In the genomic region with DNA sequence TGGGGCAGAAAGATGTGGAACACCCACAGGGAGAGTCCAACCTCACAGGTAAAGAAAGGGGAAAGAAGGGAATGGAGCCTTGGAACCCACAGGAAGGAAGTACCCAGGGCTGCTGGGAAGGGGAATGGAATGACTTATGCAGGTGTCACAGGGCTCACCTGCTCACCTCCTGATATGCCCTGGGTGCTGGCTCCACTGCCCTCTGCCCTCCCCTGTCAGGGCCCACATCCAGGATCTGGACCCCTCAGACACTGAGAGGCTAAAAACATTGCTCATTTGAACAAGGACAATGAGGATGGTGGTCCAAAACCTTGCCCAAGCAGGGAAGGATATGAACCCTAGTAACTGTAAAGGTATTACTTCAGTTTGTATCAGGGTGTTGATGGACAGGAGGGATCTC, we compare ENCODE assay signal across 25 cellular contexts. TPM values are rescaled to one million over a fixed set of nuclear protein-coding genes. Genes with fewer than 3 reads are reported as not detected.
A peak's percentile ranks its signal among the peaks of the same experiment; 100 is the strongest.
DNase-seq lines count a peak whose midpoint lies in the region; ATAC-seq, FAIRE-seq and TF ChIP-seq lines count a peak whose summit lies in the region.
"Had no signal": no experiment of that assay in that cellular context is flagged by ENCODE, and none has a peak within 500 bp of the region (broad histone marks: within the 10 kb centered on the region; RNA-seq: fewer than 3 reads in every experiment).

No MANE protein-coding gene starts in this region.

- H4K8ac ChIP-seq in H1 (ENCODE audit: extremely low read depth, insufficient read depth, low read length), result no peak overlapping the region

- H2BK120ac ChIP-seq in H1 (replicated peaks; ENCODE audit: low read depth, low read length), result no peak overlapping the region

- TF ChIP-seq POLR2A in H1 (IDR thresholded peaks at IDR 0.05; ENCODE audit: control extremely low read depth in 1 of 2, low read depth in 2 of 2, low read length in 2 of 2) (no peak), esophagus squamous epithelium (IDR thresholded peaks at IDR 0.05) (no peak)

- H2BK15ac ChIP-seq in H1 (ENCODE audit: low read length), result 0 out of 2 replicates have a peak overlapping the region, but pooled peaks have one; percentile 83

- POLR2A ChIA-PET in H1 (lab: Charles Lee; ENCODE audit: partially characterized antibody), result interaction anchor here (1.2 kb wide), 1 partner anchor 229 kb away, joined by 5 read pairs; no protein-coding TSS in a partner anchor

- TF ChIP-seq RAD21 in H1 (IDR thresholded peaks at IDR 0.05 in 1 of 2, conservative IDR thresholded peaks at IDR 0.05 in 1 of 2; ENCODE audit: low read depth in 2 of 2, low read length in 2 of 2), result no peak

- H3K27me3 ChIP-seq in H1 (replicated peaks in 1 of 4; ENCODE audit: control insufficient read depth in 3 of 4, extremely low read depth in 1 of 4, insufficient read depth in 3 of 4, low read length in 3 of 4) (no peaks in the 10 kb centered on the region), esophagus squamous epithelium (no peaks in the 10 kb centered on the region)
- H3K27me3 ChIP-seq: adrenal gland, brain microvascular endothelial cell, colonic mucosa, heart right ventricle, thyroid gland had no signal

- no peak overlapping the region for H3K56ac ChIP-seq in H1 (replicated peaks; ENCODE audit: insufficient read length, low read depth, low read length)

- in situ Hi-C loops in G401 (cut with HindIII; ENCODE audit: low sequenced_read_pairs), result loop anchor here (25.0 kb wide), 1 partner anchor 225 kb away; the partner anchor contains the start of genes HSD17B6 and PRIM1

- H3K18ac ChIP-seq in H1 (ENCODE audit: extremely low read depth, low read length), result no peak overlapping the region

- FAIRE-seq in H1 (lab: Jason Lieb, UNC), result no peak
- FAIRE-seq: small intestine had no signal

- H2AK5ac ChIP-seq in H1 (ENCODE audit: low read depth, low read length), result no peak overlapping the region

- H3K27ac ChIP-seq in H1 (ENCODE audit: low read depth, low read length) (no peak overlapping the region), esophagus squamous epithelium (peak overlapping the region in 2 of 4 donors; percentile 31 to 76)
- H3K27ac ChIP-seq: adrenal gland, brain microvascular endothelial cell, colonic mucosa had no signal

- no peaks in the 10 kb centered on the region for H3K9me3 Mint-ChIP-seq in activated T-cell treated with anti-CD3 and anti-CD28 coated beads, Interleukin-2, amount 50 U/mL, for 4 hours
- no peaks in the 10 kb centered on the region for H3K9me3 Mint-ChIP-seq in natural killer cell
- H3K9me3 Mint-ChIP-seq: activated CD4-positive, alpha-beta memory T cell treated with anti-CD3 and anti-CD28 coated beads for 36 hours; WTC11 had no signal

- CTCF ChIA-PET in H1 (lab: Charles Lee; ENCODE audit: partially characterized antibody), result interaction anchor here (0.6 to 4.5 kb wide), 40 partner anchors 8 to 235 kb away, joined by 3 to 56 read pairs (median 5); partner anchors contain the start of genes HSD17B6, MYO1A, PRIM1 and SDR9C7

- H3K4me1 ChIP-seq in H1 (replicated peaks in 1 of 4; ENCODE audit: control insufficient read depth in 3 of 4, insufficient read depth in 4 of 4, low read length in 3 of 4), result peaks cover 0 to 3% (median under 1%) of the 10 kb centered on the region in 4 experiments; a peak in 2 of 7 replicates
- H3K4me1 ChIP-seq in esophagus squamous epithelium, result peaks cover 27 to 50% (median 36%) of the 10 kb centered on the region in 3 donors
- H3K4me1 ChIP-seq: BE2C, colonic mucosa had no signal

- H3K23me2 ChIP-seq in H1 (ENCODE audit: low read depth, low read length), result no peaks in the 10 kb centered on the region

- no peak for ATAC-seq in activated T-cell treated with anti-CD3 and anti-CD28 coated beads, Interleukin-2, amount 50 U/mL, for 4 hours
- ATAC-seq in natural killer cell, result no peak
- ATAC-seq in HG02571 (IDR thresholded peaks at IDR 0.05; ENCODE audit: unreplicated experiment), result no peak

- no peak for TF ChIP-seq EP300 in H1 (IDR thresholded peaks at IDR 0.05; ENCODE audit: borderline replicate concordance in 1 of 2, low read depth in 2 of 2, low read length in 2 of 2)

- no peak for DNase-seq in activated T-cell treated with anti-CD3 and anti-CD28 coated beads, Interleukin-2, amount 50 U/mL, for 4 hours
- DNase-seq in activated T-cell treated with anti-CD3 and anti-CD28 coated beads for 4 hours (no peak), H1 (ENCODE audit: low read depth in 1 of 2, low spot score in 2 of 2) (peak in 1 of 2 experiments; percentile 33), natural killer cell (no peak), esophagus squamous epithelium (lab: John Stamatoyannopoulos, UW) (no peak), G401 (ENCODE audit: low spot score) (no peak), NCI-H524 treated with DMSO at 0.1 percent for 48 hours (lab: John Stamatoyannopoulos, UW) (no peak)
- DNase-seq: GOT3 had no signal

- H2BK5ac ChIP-seq in H1 (ENCODE audit: low read depth, low read length), result no peak overlapping the region

- no peaks in the 10 kb centered on the region for H3K79me2 ChIP-seq in H1 (ENCODE audit: control insufficient read depth in 1 of 2, insufficient read depth in 2 of 2, low read length in 2 of 2)

- H3K27ac Mint-ChIP-seq in natural killer cell, result no peak overlapping the region
- H3K27ac Mint-ChIP-seq: activated CD4-positive, alpha-beta memory T cell treated with anti-CD3 and anti-CD28 coated beads for 36 hours; WTC11 had no signal

- no peak overlapping the region for H3K4ac ChIP-seq in H1 (replicated peaks; ENCODE audit: insufficient read length, low read depth, low read length)

- H4K20me1 ChIP-seq in H1 (replicated peaks in 1 of 2; ENCODE audit: control insufficient read depth in 1 of 2, insufficient read depth in 2 of 2, low read length in 2 of 2), result no peaks in the 10 kb centered on the region

- H4K5ac ChIP-seq in H1 (ENCODE audit: insufficient read length, low read depth, low read length), result no peak overlapping the region

- no peak overlapping the region for H3K9ac ChIP-seq in H1 (replicated peaks in 1 of 4; ENCODE audit: extremely low read depth in 1 of 4, low read depth in 3 of 4, low read length in 3 of 4)
- H3K9ac ChIP-seq: SK-N-SH had no signal

- peaks cover 12% of the 10 kb centered on the region for H3K4me1 Mint-ChIP-seq in activated T-cell treated with anti-CD3 and anti-CD28 coated beads, Interleukin-2, amount 50 U/mL, for 4 hours (ENCODE audit: low read depth)
- peaks cover 8 to 15% of the 10 kb centered on the region in 2 donors for H3K4me1 Mint-ChIP-seq in natural killer cell

- H4K91ac ChIP-seq in H1 (replicated peaks; ENCODE audit: insufficient read length, low read length), result no peak overlapping the region

- H3K79me1 ChIP-seq in H1 (ENCODE audit: low read depth, low read length), result no peaks in the 10 kb centered on the region

- peak overlapping the region; percentile 81 for H2AFZ ChIP-seq in H1 (ENCODE audit: low read length)

- H3K4me3 ChIP-seq in H1 (ENCODE audit: extremely low read depth in 1 of 4, insufficient read depth in 2 of 4, low read depth in 3 of 4, low read length in 4 of 4) (no peak overlapping the region), esophagus squamous epithelium (no peak overlapping the region)
- H3K4me3 ChIP-seq: adrenal gland, colonic mucosa, mucosa of descending colon, thyroid gland had no signal

- H3K36me3 Mint-ChIP-seq in activated T-cell treated with anti-CD3 and anti-CD28 coated beads, Interleukin-2, amount 50 U/mL, for 4 hours (ENCODE audit: insufficient read depth), result no peaks in the 10 kb centered on the region
- H3K36me3 Mint-ChIP-seq in natural killer cell, result no peaks in the 10 kb centered on the region
- H3K36me3 Mint-ChIP-seq: activated CD4-positive, alpha-beta memory T cell treated with anti-CD3 and anti-CD28 coated beads for 36 hours; WTC11 had no signal

- H3K4me2 ChIP-seq in H1 (ENCODE audit: insufficient read depth in 1 of 2, low read depth in 2 of 2, low read length in 2 of 2), result no peak overlapping the region
- H3K4me2 ChIP-seq: SK-N-SH had no signal

- H2BK20ac ChIP-seq in H1 (ENCODE audit: low read length), result no peak overlapping the region

- H3K9me3 ChIP-seq in H1 (ENCODE audit: insufficient read depth in 2 of 2, low read depth in 1 of 2, low read length in 1 of 2) (no peaks in the 10 kb centered on the region), esophagus squamous epithelium (no peaks in the 10 kb centered on the region)
- H3K9me3 ChIP-seq: adrenal gland, BE2C, Caco-2, colonic mucosa, heart right ventricle, mucosa of descending colon, SK-N-SH, thyroid gland had no signal

- no peak overlapping the region for H2BK12ac ChIP-seq in H1 (ENCODE audit: low read depth, low read length)

- intact Hi-C loops in natural killer cell (cut with micrococcal nuclease), result loop anchor here (1.0 to 5.0 kb wide), 2 partner anchors 230 to 475 kb away; no protein-coding TSS in a partner anchor
- intact Hi-C loops in esophagus squamous epithelium (cut with DNase I), result loop anchor here (5.0 kb wide), 1 partner anchor 230 kb away; no protein-coding TSS in a partner anchor

- no peak for TF ChIP-seq CTCF in H1 (IDR thresholded peaks at IDR 0.05; ENCODE audit: control extremely low read depth in 1 of 3, insufficient read depth in 1 of 3, low read depth in 1 of 3, low read length in 3 of 3)
- TF ChIP-seq CTCF in natural killer cell (IDR thresholded peaks at IDR 0.05), result no peak
- TF ChIP-seq CTCF in esophagus squamous epithelium (IDR thresholded peaks at IDR 0.05), result no peak

- H3K4me3 Mint-ChIP-seq in activated T-cell treated with anti-CD3 and anti-CD28 coated beads, Interleukin-2, amount 50 U/mL, for 4 hours, result peak overlapping the region; percentile 33
- H3K4me3 Mint-ChIP-seq in natural killer cell, result peak overlapping the region; percentile 56
- H3K4me3 Mint-ChIP-seq: activated CD4-positive, alpha-beta memory T cell treated with anti-CD3 and anti-CD28 coated beads for 36 hours; WTC11 had no signal

- H3K27me3 Mint-ChIP-seq in activated T-cell treated with anti-CD3 and anti-CD28 coated beads, Interleukin-2, amount 50 U/mL, for 4 hours (ENCODE audit: low read depth), result no peaks in the 10 kb centered on the region
- H3K27me3 Mint-ChIP-seq in natural killer cell (ENCODE audit: low read depth in 2 of 2), result peaks cover 3 to 12% of the 10 kb centered on the region in 2 donors
- H3K27me3 Mint-ChIP-seq: activated CD4-positive, alpha-beta memory T cell treated with anti-CD3 and anti-CD28 coated beads for 36 hours had no signal

- H3K36me3 ChIP-seq in H1 (ENCODE audit: control insufficient read depth in 2 of 4, insufficient read depth in 4 of 4, low read length in 3 of 4), result no peaks in the 10 kb centered on the region
- H3K36me3 ChIP-seq in esophagus squamous epithelium, result no peaks in the 10 kb centered on the region
- H3K36me3 ChIP-seq: adrenal gland, BE2C, brain microvascular endothelial cell, colonic mucosa, heart right ventricle, thyroid gland had no signal

- no peak overlapping the region for H3K23ac ChIP-seq in H1 (ENCODE audit: insufficient read length)

- no peak overlapping the region for H3K14ac ChIP-seq in H1 (ENCODE audit: insufficient read length)

RNA-seq across cellular contexts. Expression of gene ZBTB39, which starts 19.3 kb away (rescaled TPM):
- total RNA-seq in activated T-cell treated with anti-CD3 and anti-CD28 coated beads, Interleukin-2, amount 50 U/mL, for 4 hours, result 10 to 100 TPM in 1 of 3 donors, 1 to 10 TPM in 2; 9.5 to 10.6 (median 9.7) TPM
- total RNA-seq in H1 (2021; fragmentation: NEBNext Ultra II Directional; extraction: Animal tissue kit (Norgen Biotek cat#: 25700)), result 24.5 and 25.0 TPM in 2 replicates
- 19.3 and 21.0 TPM in 2 replicates for polyA plus RNA-seq in H1 (2011; rRNA removed)
- 21.2 TPM for polyA plus RNA-seq in H1 (2011; cell fraction: cytosol; rRNA removed)
- polyA plus RNA-seq in H1 (2011; cell fraction: nucleus; rRNA removed), result 21.5 TPM
- 13.9 to 18.1 TPM (median 15.7 TPM) in 4 replicates for polyA plus RNA-seq in H1 (2012, experiment 1 of 2)
- polyA plus RNA-seq in H1 (2012, experiment 2 of 2), result 6.7 TPM
- polyA plus RNA-seq in H1 (2013, experiment 1 of 2), result 12.7 TPM
- polyA plus RNA-seq in H1 (2013, experiment 2 of 2), result 12.1 TPM
- polyA minus RNA-seq in H1 (2011; rRNA and poly(A)+ RNA removed), result 42.2 and 43.8 TPM in 2 replicates
- polyA minus RNA-seq in H1 (2011; cell fraction: cytosol; rRNA and poly(A)+ RNA removed), result 21.4 TPM
- 30.3 TPM for polyA minus RNA-seq in H1 (2011; cell fraction: nucleus; rRNA and poly(A)+ RNA removed)
- 10 to 100 TPM in 2 of 3 donors, 1 to 10 TPM in 1; 9.5 to 17.6 (median 12.5) TPM for total RNA-seq in natural killer cell
- total RNA-seq in esophagus squamous epithelium, result 1 to 10 TPM; 2.1 to 6.5 (median 4.0) TPM
- total RNA-seq in G401 (2014; rRNA removed; shearing (Covaris generic)), result 5.3 and 9.1 TPM in 2 replicates

RNA-seq across cellular contexts. Expression of gene TAC3, which starts 29.3 kb away (rescaled TPM):
- total RNA-seq in activated T-cell treated with anti-CD3 and anti-CD28 coated beads, Interleukin-2, amount 50 U/mL, for 4 hours, result under 1 TPM in 1 of 3 donors, not detected in 2; 0.43 TPM
- total RNA-seq in H1 (2021; fragmentation: NEBNext Ultra II Directional; extraction: Animal tissue kit (Norgen Biotek cat#: 25700)), result 9.7 and 11.7 TPM in 2 replicates
- polyA plus RNA-seq in H1 (2011; rRNA removed), result 36.0 and 45.3 TPM in 2 replicates
- 28.1 TPM for polyA plus RNA-seq in H1 (2011; cell fraction: cytosol; rRNA removed)
- polyA plus RNA-seq in H1 (2011; cell fraction: nucleus; rRNA removed), result 16.1 TPM
- 15.3 to 22.7 TPM (median 21.1 TPM) in 4 replicates for polyA plus RNA-seq in H1 (2012, experiment 1 of 2)
- polyA plus RNA-seq in H1 (2012, experiment 2 of 2), result 23.8 TPM
- polyA plus RNA-seq in H1 (2013, experiment 1 of 2), result 13.4 TPM
- 17.0 TPM for polyA plus RNA-seq in H1 (2013, experiment 2 of 2)
- 7.7 and 10.6 TPM in 2 replicates for polyA minus RNA-seq in H1 (2011; rRNA and poly(A)+ RNA removed)
- polyA minus RNA-seq in H1 (2011; cell fraction: cytosol; rRNA and poly(A)+ RNA removed), result 6.9 TPM
- polyA minus RNA-seq in H1 (2011; cell fraction: nucleus; rRNA and poly(A)+ RNA removed), result 4.3 TPM
- total RNA-seq in natural killer cell (not detected), esophagus squamous epithelium (not detected)
- 0.85 TPM in 1 of 2 replicates, not detected in the other for total RNA-seq in G401 (2014; rRNA removed; shearing (Covaris generic))
- total RNA-seq: A172; activated CD4-positive, alpha-beta memory T cell treated with anti-CD3 and anti-CD28 coated beads for 36 hours; heart right ventricle; left ventricle myocardium superior; M059J; NCI-H460; thyroid gland had no signal
- polyA plus RNA-seq: heart right ventricle, SK-N-SH had no signal

RNA-seq across cellular contexts. Expression of gene RDH16, which starts 29.6 kb away (rescaled TPM):
- under 1 TPM; 0.05 to 0.20 (median 0.16) TPM for total RNA-seq in activated T-cell treated with anti-CD3 and anti-CD28 coated beads, Interleukin-2, amount 50 U/mL, for 4 hours
- 0.30 and 0.46 TPM in 2 replicates for total RNA-seq in H1 (2021; fragmentation: NEBNext Ultra II Directional; extraction: Animal tissue kit (Norgen Biotek cat#: 25700))
- 0.79 and 0.93 TPM in 2 replicates for polyA plus RNA-seq in H1 (2011; rRNA removed)
- 0.97 TPM for polyA plus RNA-seq in H1 (2011; cell fraction: cytosol; rRNA removed)
- 4.8 TPM for polyA plus RNA-seq in H1 (2011; cell fraction: nucleus; rRNA removed)
- 0.52 to 1.3 TPM (median 0.96 TPM) in 4 replicates for polyA plus RNA-seq in H1 (2012, experiment 1 of 2)
- polyA plus RNA-seq in H1 (2012, experiment 2 of 2), result 0.16 TPM
- 0.24 TPM for polyA plus RNA-seq in H1 (2013, experiment 1 of 2)
- polyA plus RNA-seq in H1 (2013, experiment 2 of 2), result 0.18 TPM
- polyA minus RNA-seq in H1 (2011; rRNA and poly(A)+ RNA removed), result 1.5 and 1.9 TPM in 2 replicates
- polyA minus RNA-seq in H1 (2011; cell fraction: cytosol; rRNA and poly(A)+ RNA removed), result 0.59 TPM
- polyA minus RNA-seq in H1 (2011; cell fraction: nucleus; rRNA and poly(A)+ RNA removed), result 2.3 TPM
- total RNA-seq in natural killer cell (1 to 10 TPM; 1.3 to 2.3 (median 1.6) TPM), esophagus squamous epithelium (1 to 10 TPM in 3 of 4 donors, under 1 TPM in 1; 0.38 to 4.5 (median 2.1) TPM)
- total RNA-seq in G401 (2014; rRNA removed; shearing (Covaris generic)), result not detected in 2 replicates
- total RNA-seq: A172, M059J had no signal

RNA-seq across cellular contexts. Expression of gene SDR9C7, which starts 52.8 kb away (rescaled TPM):
- total RNA-seq in activated T-cell treated with anti-CD3 and anti-CD28 coated beads, Interleukin-2, amount 50 U/mL, for 4 hours, result not detected
- total RNA-seq in H1 (2021; fragmentation: NEBNext Ultra II Directional; extraction: Animal tissue kit (Norgen Biotek cat#: 25700)), result not detected in 2 replicates
- polyA plus RNA-seq in H1 (2011; rRNA removed), result 0.11 TPM in 1 of 2 replicates, not detected in the other
- 0.09 TPM for polyA plus RNA-seq in H1 (2011; cell fraction: cytosol; rRNA removed)
- polyA plus RNA-seq in H1 (2011; cell fraction: nucleus; rRNA removed), result 0.44 TPM
- 0.09 to 0.18 TPM in 2 of 4 replicates, not detected in the others for polyA plus RNA-seq in H1 (2012, experiment 1 of 2)
- not detected for polyA plus RNA-seq in H1 (2012, experiment 2 of 2)
- polyA plus RNA-seq in H1 (2013, experiment 1 of 2), result not detected
- polyA plus RNA-seq in H1 (2013, experiment 2 of 2), result 0.02 TPM
- 0.15 TPM in 1 of 2 replicates, not detected in the other for polyA minus RNA-seq in H1 (2011; rRNA and poly(A)+ RNA removed)
- polyA minus RNA-seq in H1 (2011; cell fraction: cytosol; rRNA and poly(A)+ RNA removed), result not detected
- polyA minus RNA-seq in H1 (2011; cell fraction: nucleus; rRNA and poly(A)+ RNA removed), result not detected
- total RNA-seq in natural killer cell (under 1 TPM in 1 of 3 donors, not detected in 2; 0.20 TPM), esophagus squamous epithelium (10 to 100 TPM in 3 of 4 donors, 1 to 10 TPM in 1; 2.9 to 42.1 (median 19.8) TPM)
- total RNA-seq in G401 (2014; rRNA removed; shearing (Covaris generic)), result not detected in 2 replicates
- total RNA-seq: A172; activated CD4-positive, alpha-beta memory T cell treated with anti-CD3 and anti-CD28 coated beads for 36 hours; adrenal gland; Caco-2; colonic mucosa; left ventricle myocardium superior; M059J; mucosa of descending colon; NCI-H460; thyroid gland; WTC11 had no signal
- polyA plus RNA-seq: adrenal gland, SK-N-SH, small intestine had no signal
